Comparison of ENCODE assay signal across 31 cellular contexts in the genomic region with DNA sequence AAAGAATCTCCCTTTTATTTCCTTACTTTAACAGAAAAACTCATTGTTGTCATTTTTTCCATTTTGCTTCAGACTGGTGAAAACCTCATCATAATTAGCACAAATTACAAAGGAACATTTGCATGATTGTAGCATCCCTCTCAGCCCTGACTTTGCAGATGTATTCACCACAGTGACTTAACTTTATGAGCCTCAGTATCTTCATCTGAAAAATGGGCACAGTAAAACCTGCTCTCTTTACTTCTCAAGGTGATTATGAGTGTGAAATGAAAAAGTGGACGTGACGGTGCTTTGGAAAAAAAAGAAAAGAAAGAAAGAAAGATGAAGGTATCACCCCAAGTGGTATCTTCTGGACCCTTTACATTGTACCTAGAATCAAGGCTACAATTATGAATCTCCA.
"Had no signal": no experiment of that assay in that cellular context is flagged by ENCODE, and none has a peak within 500 bp of the region (broad histone marks: within the 10 kb centered on the region; RNA-seq: fewer than 3 reads in every experiment).

No MANE protein-coding gene starts in this region.

- H3K4me1 Mint-ChIP-seq: naive thymus-derived CD4-positive, alpha-beta T cell; natural killer cell; nephron; stimulated activated memory B cell treated with anti-CD40 and anti-IgM and Interleukin-4, amounts not matched to agents 10 μg/mL and 1 μg/mL and 100 μg/mL, for 72 hours; stimulated activated naive CD8-positive, alpha-beta T cell treated with anti-CD3 and anti-CD28 coated beads, Interleukin-15, amount 100 ng/mL, for 72 hours had no signal

- H3K79me2 ChIP-seq: parathyroid adenoma had no signal

- DNase-seq: naive thymus-derived CD4-positive, alpha-beta T cell; natural killer cell; occipital lobe; ovary; posterior cingulate gyrus; psoas muscle; right cardiac atrium; spleen; stimulated activated CD4-positive, alpha-beta T cell treated with anti-CD3 and anti-CD28 coated beads, Interleukin-12 subunit alpha, Interleukin-12 subunit beta, amount 100 ng/mL, for 4 hours; stimulated activated CD4-positive, alpha-beta T cell treated with anti-CD3 and anti-CD28 coated beads, Interleukin-1b, Interleukin-23, amount 100 ng/mL, for 48 hours; stimulated activated CD4-positive, alpha-beta T cell treated with anti-CD3 and anti-CD28 coated beads, Interleukin-4, amount 100 ng/mL, for 1 hour; stimulated activated CD4-positive, alpha-beta T cell treated with anti-CD3 and anti-CD28 coated beads, Interleukin-4, amount 100 ng/mL, for 4 hours; stimulated activated CD8-positive, alpha-beta memory T cell treated with anti-CD3 and anti-CD28 coated beads, Interleukin-4, amount 100 ng/mL, for 48 hours; stimulated activated naive CD4-positive, alpha-beta T cell; stimulated activated naive CD8-positive, alpha-beta T cell treated with anti-CD3 and anti-CD28 coated beads, Interleukin-15, amount 100 ng/mL, for 72 hours; stimulated activated naive CD8-positive, alpha-beta T cell treated with anti-CD3 and anti-CD28 coated beads, Interleukin-15, Interleukin-2, amounts not matched to agents 100 U/mL and 50 U/mL, for 24 hours; substantia nigra; testis; tibial artery; transverse colon had no signal

- H3K27ac ChIP-seq: neural progenitor cell, ovary, parathyroid adenoma, psoas muscle, skin epidermis, spleen, suprapubic skin, testis, tibial artery, transverse colon had no signal

- H3K4me3 ChIP-seq: neural progenitor cell, ovary, psoas muscle, skin epidermis, smooth muscle cell, spleen, suprapubic skin, testis, tibial artery, transverse colon had no signal

- FAIRE-seq: urothelium cell line had no signal

- H3K4me2 ChIP-seq: smooth muscle cell had no signal

- H3K9me3 Mint-ChIP-seq: nephron, neural progenitor cell, type B pancreatic cell had no signal

- H2AFZ ChIP-seq: parathyroid adenoma had no signal

- H3K9me3 ChIP-seq: ovary, psoas muscle, suprapubic skin, testis, tibial artery, transverse colon had no signal

- H3K4me1 ChIP-seq: parathyroid adenoma, psoas muscle, spleen, suprapubic skin, testis, tibial artery, transverse colon had no signal

- H3K36me3 Mint-ChIP-seq: naive thymus-derived CD4-positive, alpha-beta T cell; natural killer cell; neural progenitor cell; stimulated activated memory B cell treated with anti-CD40 and anti-IgM and Interleukin-4, amounts not matched to agents 10 μg/mL and 1 μg/mL and 100 μg/mL, for 72 hours; type B pancreatic cell had no signal

- H3K9ac ChIP-seq: neural progenitor cell, parathyroid adenoma had no signal

- H3K4me3 Mint-ChIP-seq: naive thymus-derived CD4-positive, alpha-beta T cell; natural killer cell; nephron; neural progenitor cell; stimulated activated memory B cell treated with anti-CD40 and anti-IgM and Interleukin-4, amounts not matched to agents 10 μg/mL and 1 μg/mL and 100 μg/mL, for 72 hours; stimulated activated naive CD8-positive, alpha-beta T cell treated with anti-CD3 and anti-CD28 coated beads, Interleukin-15, amount 100 ng/mL, for 72 hours; type B pancreatic cell had no signal

- H3K27ac Mint-ChIP-seq: naive thymus-derived CD4-positive, alpha-beta T cell; natural killer cell; nephron; neural progenitor cell; progenitor cell of endocrine pancreas; stimulated activated memory B cell treated with anti-CD40 and anti-IgM and Interleukin-4, amounts not matched to agents 10 μg/mL and 1 μg/mL and 100 μg/mL, for 72 hours; stimulated activated naive CD8-positive, alpha-beta T cell treated with anti-CD3 and anti-CD28 coated beads, Interleukin-15, amount 100 ng/mL, for 72 hours; type B pancreatic cell had no signal

- H3K27me3 Mint-ChIP-seq: stimulated activated memory B cell treated with anti-CD40 and anti-IgM and Interleukin-4, amounts not matched to agents 10 μg/mL and 1 μg/mL and 100 μg/mL, for 72 hours; stimulated activated naive CD8-positive, alpha-beta T cell treated with anti-CD3 and anti-CD28 coated beads, Interleukin-15, amount 100 ng/mL, for 72 hours had no signal

- H3K36me3 ChIP-seq: neural progenitor cell, ovary, spleen, suprapubic skin, tibial artery, transverse colon had no signal

- ATAC-seq: naive thymus-derived CD4-positive, alpha-beta T cell; natural killer cell; psoas muscle; right cardiac atrium; sciatic nerve; stimulated activated memory B cell treated with anti-CD40 and anti-IgM and Interleukin-4, amounts not matched to agents 10 μg/mL and 1 μg/mL and 100 μg/mL, for 72 hours; stimulated activated naive CD8-positive, alpha-beta T cell treated with anti-CD3 and anti-CD28 coated beads, Interleukin-15, amount 100 ng/mL, for 72 hours; stimulated activated naive CD8-positive, alpha-beta T cell treated with anti-CD3 and anti-CD28 coated beads, Interleukin-15, Interleukin-2, amounts not matched to agents 100 U/mL and 50 U/mL, for 24 hours had no signal

- H3K27me3 ChIP-seq: neural progenitor cell, ovary, spleen, suprapubic skin, testis, tibial artery, transverse colon had no signal
